Comparison of ENCODE assay signal across 8 cellular contexts in the genomic region with DNA sequence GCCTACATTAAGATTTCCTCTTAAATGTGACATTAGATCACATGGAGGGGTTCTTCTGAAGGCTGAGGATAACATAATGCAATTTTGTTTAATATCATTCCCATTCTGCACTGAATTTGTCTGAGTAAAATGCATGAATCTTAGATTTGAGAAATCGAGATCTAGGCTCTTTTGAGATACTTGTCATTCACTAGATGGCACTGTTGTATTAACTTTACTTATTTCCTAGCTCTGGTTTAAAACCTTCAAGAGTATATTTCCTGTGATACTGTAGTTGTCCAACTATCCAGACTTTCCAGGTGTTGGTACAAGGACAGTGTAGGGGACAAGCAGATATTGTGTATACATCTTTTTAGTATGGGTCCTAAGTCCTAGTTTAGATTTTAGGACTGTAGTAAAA.
A peak's percentile ranks its signal among the peaks of the same experiment; 100 is the strongest.
DNase-seq lines count a peak whose midpoint lies in the region; ATAC-seq and TF ChIP-seq lines count a peak whose summit lies in the region.

No MANE protein-coding gene starts in this region.

- intact Hi-C loops in left ventricle myocardium inferior (cut with micrococcal nuclease), result no loop called here

- DNase-seq in M059J (ENCODE audit: low read depth), result peak; percentile 5
- peak; percentile 9 for DNase-seq in RPMI8226
- DNase-seq in left ventricle myocardium inferior, result no peak
- DNase-seq in MG63, result no peak
- DNase-seq in stimulated activated naive CD4-positive, alpha-beta T cell treated with Interleukin-2 at 50 U/mL for 16 hours (lab: John Stamatoyannopoulos, UW), result no peak
- no peak for DNase-seq in central memory CD4-positive, alpha-beta T cell

- no peaks in the 10 kb centered on the region for H3K4me1 ChIP-seq in left ventricle myocardium inferior

- H3K36me3 ChIP-seq in left ventricle myocardium inferior, result no peaks in the 10 kb centered on the region
- no peaks in the 10 kb centered on the region for H3K36me3 ChIP-seq in MG63

- TF ChIP-seq CTCF in GM12872 (IDR thresholded peaks at IDR 0.05; ENCODE audit: insufficient read depth, low read depth, low read length) (0 out of 3 replicates have a peak, but pooled peaks have one; percentile 10), left ventricle myocardium inferior (IDR thresholded peaks at IDR 0.05; ENCODE audit: borderline replicate concordance) (peak; percentile 60)

- H3K27ac ChIP-seq in left ventricle myocardium inferior (replicated peaks), result no peak overlapping the region

- no peaks in the 10 kb centered on the region for H3K9me3 ChIP-seq in left ventricle myocardium inferior (replicated peaks)
- no peaks in the 10 kb centered on the region for H3K9me3 ChIP-seq in MG63

- no peak overlapping the region for H3K4me3 ChIP-seq in left ventricle myocardium inferior
- no peak overlapping the region for H3K4me3 ChIP-seq in MG63

- H3K27me3 ChIP-seq in left ventricle myocardium inferior (ENCODE audit: low read depth) (no peaks in the 10 kb centered on the region), MG63 (no peaks in the 10 kb centered on the region)

- no peak for ATAC-seq in HG03457 (IDR thresholded peaks at IDR 0.05; ENCODE audit: unreplicated experiment)

Comparison
In these comparisons a context has a peak if more than half of its experiments do, and no peak if none do; other contexts are left out.
1. DNase-seq: peak in M059J (single experiment) and RPMI8226 (single experiment); none in left ventricle myocardium inferior (single experiment), MG63 (single experiment), stimulated activated naive CD4-positive, alpha-beta T cell treated with Interleukin-2 at 50 U/mL for 16 hours (single experiment) and central memory CD4-positive, alpha-beta T cell (single experiment).